ENCODE assay signal across 22 cellular contexts in genomic region chr4:154677300-154677699, GRCh38.
"Had no signal": no experiment of that assay in that cellular context is flagged by ENCODE, and none has a peak within 500 bp of the region (broad histone marks: within the 10 kb centered on the region; RNA-seq: fewer than 3 reads in every experiment).

No MANE protein-coding gene starts in this region.

- ATAC-seq: foreskin keratinocyte, heart right ventricle, left cardiac atrium, lower lobe of right lung, mucosa of descending colon had no signal

- H3K4me3 Mint-ChIP-seq: naive B cell had no signal

- H3K4me3 ChIP-seq: coronary artery, dorsolateral prefrontal cortex, esophagus muscularis mucosa, heart right ventricle, left ventricle myocardium inferior, lower lobe of right lung, mucosa of descending colon had no signal

- H3K4me1 Mint-ChIP-seq: naive B cell had no signal

- H3K9me3 ChIP-seq: esophagus muscularis mucosa, heart right ventricle, left ventricle myocardium inferior, lower lobe of right lung, mucosa of descending colon had no signal

- DNase-seq: dermis blood vessel endothelial cell; dorsolateral prefrontal cortex; effector CD4-positive, alpha-beta T cell; effector memory CD4-positive, alpha-beta T cell; foreskin keratinocyte; glutamatergic neuron; head of caudate nucleus; heart right ventricle; hippocampal formation; left cardiac atrium; left ventricle myocardium inferior; lower lobe of right lung; mesenchymal stem cell; mucosa of descending colon; naive B cell had no signal

- FAIRE-seq: colon, endothelial cell of umbilical vein, frontal cortex, islet of Langerhans, keratinocyte had no signal

- H3K4me1 ChIP-seq: esophagus muscularis mucosa, foreskin keratinocyte, heart right ventricle, left ventricle myocardium inferior, lower lobe of right lung had no signal

- H3K27me3 ChIP-seq: dorsolateral prefrontal cortex, esophagus muscularis mucosa had no signal

- H3K27ac Mint-ChIP-seq: naive B cell had no signal

- H3K27ac ChIP-seq: coronary artery, dorsolateral prefrontal cortex, esophagus muscularis mucosa, foreskin keratinocyte, heart right ventricle, left ventricle myocardium inferior, lower lobe of right lung had no signal

- H3K36me3 ChIP-seq: esophagus muscularis mucosa, heart right ventricle, left ventricle myocardium inferior, lower lobe of right lung had no signal

- H3K36me3 Mint-ChIP-seq: naive B cell had no signal
